ENCODE assay signal across 8 cellular contexts in genomic region chr19:3985643-3986259, GRCh38. TPM values are rescaled to one million over a fixed set of nuclear protein-coding genes. Genes with fewer than 3 reads are reported as not detected.
DNase-seq lines count a peak whose midpoint lies in the region; ATAC-seq and TF ChIP-seq lines count a peak whose summit lies in the region.

No MANE protein-coding gene starts in this region.

- intact Hi-C loops in PC-3 (cut with micrococcal nuclease) (loop anchor here (2.0 to 5.0 kb wide), 3 partner anchors 15 to 223 kb away; partner anchors contain the start of genes APBA3, DAPK3 and MRPL54), esophagus muscularis mucosa (cut with DNase I) (loop anchor here (2.0 to 10.0 kb wide), 3 partner anchors 92 to 219 kb away; no protein-coding TSS in a partner anchor), prostate gland (cut with DNase I) (loop anchor here (2.0 to 5.0 kb wide), 3 partner anchors 15 to 223 kb away; partner anchors contain the start of genes APBA3, DAPK3 and MRPL54)

- peaks cover 46% of the 10 kb centered on the region for H3K79me2 ChIP-seq in PC-3 (ENCODE audit: low read length)

- TF ChIP-seq POLR2A in esophagus muscularis mucosa (IDR thresholded peaks at IDR 0.05; ENCODE audit: low read depth), result no peak
- no peak for TF ChIP-seq POLR2A in prostate gland (IDR thresholded peaks at IDR 0.05)

- peak overlapping the region; percentile 20; the same call in 1 of the 2 replicates for H3K9ac ChIP-seq in PC-3 (ENCODE audit: low read length)

- H3K4me2 ChIP-seq in PC-3 (ENCODE audit: low read length), result peak overlapping the region; percentile 99

- TF ChIP-seq EP300 in esophagus muscularis mucosa (IDR thresholded peaks at IDR 0.05), result no peak

- CTCF ChIA-PET in PC-3 (lab: Charles Lee), result interaction anchor here (0.5 kb wide), 1 partner anchor 272 kb away, joined by 3 read pairs; no protein-coding TSS in a partner anchor

- no peaks in the 10 kb centered on the region for H3K9me2 ChIP-seq in PC-3 (replicated peaks; ENCODE audit: low read length)

- H4K20me1 ChIP-seq in PC-3 (ENCODE audit: low read length), result peaks cover 44% of the 10 kb centered on the region

- 5% methylated on average over 19 of the region's 19 CpGs for WGBS in esophagus muscularis mucosa
- 3% methylated on average over 19 of the region's 19 CpGs for WGBS in prostate gland

- POLR2A ChIA-PET in PC-3 (lab: Charles Lee; ENCODE audit: unreplicated experiment), result interaction anchor here (0.6 kb wide), 1 partner anchor 38 kb away, joined by 3 read pairs; no protein-coding TSS in a partner anchor

- no TSS peak for BruUV-seq in PC-3 (replicated peaks; lab: Mats Ljungman, UMichigan)

- H3K27me3 ChIP-seq in PC-3 (ENCODE audit: low read length) (no peaks in the 10 kb centered on the region), esophagus muscularis mucosa (no peaks in the 10 kb centered on the region), prostate gland (replicated peaks; ENCODE audit: insufficient read depth) (no peaks in the 10 kb centered on the region)

- in situ Hi-C loops in G401 (cut with HindIII; ENCODE audit: low sequenced_read_pairs), result no loop called here

- peaks cover 4% of the 10 kb centered on the region for H3F3A ChIP-seq in PC-3 (ENCODE audit: low read length, unreplicated experiment)

- TF ChIP-seq CTCF in PC-3 (conservative IDR thresholded peaks at IDR 0.05; ENCODE audit: low read depth, low read length) (no peak), esophagus muscularis mucosa (IDR thresholded peaks at IDR 0.05) (no peak), prostate gland (IDR thresholded peaks at IDR 0.05) (no peak)

- H3K9me3 ChIP-seq in PC-3 (ENCODE audit: low read length) (no peaks in the 10 kb centered on the region), esophagus muscularis mucosa (no peaks in the 10 kb centered on the region), prostate gland (no peaks in the 10 kb centered on the region)

- peaks cover 20% of the 10 kb centered on the region for H3K4me1 ChIP-seq in PC-3 (ENCODE audit: insufficient read depth, low read length)
- peaks cover 48 to 69% (median 63%) of the 10 kb centered on the region in 4 donors for H3K4me1 ChIP-seq in esophagus muscularis mucosa
- H3K4me1 ChIP-seq in prostate gland (replicated peaks), result peaks cover 16% of the 10 kb centered on the region

- DNase-seq in G401 (ENCODE audit: low spot score) (peak; percentile 48), PC-3 (no peak), esophagus muscularis mucosa (ENCODE audit: extremely low spot score) (no peak), prostate gland (ENCODE audit: low spot score) (no peak), COLO668 (lab: John Stamatoyannopoulos, UW; ENCODE audit: unreplicated experiment) (no peak)
- no peak for DNase-seq in effector CD4-positive, alpha-beta T cell

- ATAC-seq in PC-3, result no peak
- ATAC-seq in HG02571 (IDR thresholded peaks at IDR 0.05; ENCODE audit: unreplicated experiment), result no peak
- no peak for ATAC-seq in GM19328 (IDR thresholded peaks at IDR 0.05; ENCODE audit: unreplicated experiment)

- H3K27ac ChIP-seq in PC-3 (ENCODE audit: low read length), result no peak overlapping the region
- H3K27ac ChIP-seq in esophagus muscularis mucosa (replicated peaks in 1 of 4), result peak overlapping the region; percentile 93 to 98 (median 95)
- H3K27ac ChIP-seq in prostate gland, result peak overlapping the region; percentile 97 to 98

- H2AFZ ChIP-seq in PC-3 (ENCODE audit: low read length), result peak overlapping the region; percentile 88

- H3K36me3 ChIP-seq in PC-3 (ENCODE audit: low read depth, low read length) (peaks cover 41% of the 10 kb centered on the region), esophagus muscularis mucosa (peaks cover 32 to 36% (median 34%) of the 10 kb centered on the region in 4 donors), prostate gland (peaks cover 27 to 31% of the 10 kb centered on the region in 2 donors)

- H3K4me3 ChIP-seq in PC-3 (ENCODE audit: low read length), result peak overlapping the region; percentile 97
- peak overlapping the region; percentile 71 to 99 (median 84) for H3K4me3 ChIP-seq in esophagus muscularis mucosa
- peak overlapping the region; percentile 91 to 96 for H3K4me3 ChIP-seq in prostate gland

RNA-seq across cellular contexts. Expression of gene EEF2, which starts 0.5 kb away (rescaled TPM):
- total RNA-seq in G401 (2014; rRNA removed; shearing (Covaris generic)), result 2,932 and 3,263 TPM in 2 replicates
- 1,124 and 1,170 TPM in 2 replicates for total RNA-seq in PC-3 (2014; rRNA removed)
- 1,000 to 10,000 TPM; 2,280 to 3,286 (median 2,635) TPM for total RNA-seq in esophagus muscularis mucosa
- 1,000 to 10,000 TPM; 1,974 to 1,998 TPM for total RNA-seq in prostate gland

RNA-seq across cellular contexts. Expression of gene DAPK3, which starts 14.9 kb away (rescaled TPM):
- 171 and 247 TPM in 2 replicates for total RNA-seq in G401 (2014; rRNA removed; shearing (Covaris generic))
- total RNA-seq in PC-3 (2014; rRNA removed), result 94.2 and 155 TPM in 2 replicates
- total RNA-seq in esophagus muscularis mucosa, result 100 to 1,000 TPM; 140 to 226 (median 212) TPM
- 100 to 1,000 TPM in 1 of 2 donors, 10 to 100 TPM in 1; 87.1 to 107 TPM for total RNA-seq in prostate gland

RNA-seq across cellular contexts. Expression of gene PIAS4, which starts 21.8 kb away (rescaled TPM):
- 24.7 and 45.7 TPM in 2 replicates for total RNA-seq in G401 (2014; rRNA removed; shearing (Covaris generic))
- total RNA-seq in PC-3 (2014; rRNA removed) (21.0 and 26.5 TPM in 2 replicates), esophagus muscularis mucosa (10 to 100 TPM; 16.6 to 34.1 (median 24.8) TPM), prostate gland (10 to 100 TPM; 25.3 to 70.0 TPM)

RNA-seq across cellular contexts. Expression of gene NMRK2, which starts 52.9 kb away (rescaled TPM):
- 22.0 and 27.8 TPM in 2 replicates for total RNA-seq in G401 (2014; rRNA removed; shearing (Covaris generic))
- total RNA-seq in PC-3 (2014; rRNA removed) (not detected in 2 replicates), esophagus muscularis mucosa (1 to 10 TPM in 1 of 4 donors, under 1 TPM in 2, not detected in 1; 0.39 to 2.1 (median 0.69) TPM), prostate gland (1 to 10 TPM in 1 of 2 donors, under 1 TPM in 1; 0.64 to 1.8 TPM)
